In the genomic region with DNA sequence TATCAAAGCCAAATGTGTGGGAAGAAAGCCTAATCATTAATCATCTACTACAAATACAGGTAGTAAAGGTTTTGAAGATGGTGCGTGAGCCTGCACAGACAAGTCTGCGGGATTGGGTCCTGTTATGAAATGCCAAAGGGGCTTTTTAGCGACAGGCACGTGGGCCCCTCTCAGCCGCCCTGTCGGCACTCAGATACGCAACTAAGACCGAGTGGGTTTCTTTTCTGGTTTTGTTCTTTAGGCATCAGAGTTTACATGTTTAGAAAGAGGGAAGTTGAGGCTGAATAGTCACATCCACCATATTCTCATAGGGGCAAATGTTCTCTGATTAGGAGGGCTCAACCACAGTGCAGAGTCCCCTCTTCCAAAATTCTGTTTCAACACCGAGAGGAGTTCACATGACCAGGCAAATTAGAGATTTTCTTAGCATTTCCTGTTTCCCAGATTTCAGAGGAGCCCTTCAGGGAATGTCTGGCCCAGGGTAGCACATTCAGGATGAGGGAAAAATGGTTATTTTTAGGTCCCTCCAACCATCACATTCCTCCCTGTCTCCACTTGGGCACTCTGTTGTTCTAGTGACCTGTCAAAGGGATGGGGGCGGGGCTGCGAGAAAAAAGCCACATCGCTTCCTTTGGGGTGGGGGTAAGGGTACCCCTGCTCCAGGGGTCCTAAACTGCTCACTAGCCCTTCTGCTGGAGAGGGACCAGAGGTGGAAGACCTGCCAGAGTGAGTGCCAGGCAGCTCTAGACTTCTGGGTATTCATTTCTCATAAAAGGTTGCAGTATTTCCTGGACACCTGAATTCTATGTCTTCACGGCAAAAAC, we compare ENCODE assay signal across 10 cellular contexts.
DNase-seq lines count a peak whose midpoint lies in the region; ATAC-seq and TF ChIP-seq lines count a peak whose summit lies in the region.
"Had no signal": no experiment of that assay in that cellular context is flagged by ENCODE, and none has a peak within 500 bp of the region (broad histone marks: within the 10 kb centered on the region; RNA-seq: fewer than 3 reads in every experiment).

No MANE protein-coding gene starts in this region.

- H4K91ac ChIP-seq in neuronal stem cell (ENCODE audit: low read depth, low read length, poor library complexity): no peak overlapping the region

- no peak overlapping the region for H3K4ac ChIP-seq in neuronal stem cell (ENCODE audit: low read length)

- H4K20me1 ChIP-seq in PC-3 (ENCODE audit: low read length): no peaks in the 10 kb centered on the region

- H3F3A ChIP-seq in PC-3 (ENCODE audit: low read length, unreplicated experiment): no peaks in the 10 kb centered on the region

- POLR2A ChIA-PET in PC-3 (lab: Charles Lee; ENCODE audit: unreplicated experiment): no interaction called here

- H3K27ac ChIP-seq in PC-3 (ENCODE audit: low read length): no peak overlapping the region
- no peak overlapping the region for H3K27ac ChIP-seq in neuronal stem cell (replicated peaks; ENCODE audit: low read length)
- H3K27ac ChIP-seq: neutrophil had no signal

- no peaks in the 10 kb centered on the region for H3K9me2 ChIP-seq in PC-3 (replicated peaks; ENCODE audit: low read length)

- CTCF ChIA-PET in PC-3 (lab: Charles Lee): no interaction called here

- H2BK120ac ChIP-seq in neuronal stem cell (ENCODE audit: low read depth, low read length): no peak overlapping the region

- H3K9ac ChIP-seq in PC-3 (ENCODE audit: low read length) (no peak overlapping the region), neuronal stem cell (ENCODE audit: low read depth, low read length, poor library complexity) (no peak overlapping the region)

- H3K4me3 ChIP-seq in PC-3 (ENCODE audit: low read length) (no peak overlapping the region), neuronal stem cell (ENCODE audit: low read length in 2 of 2) (no peak overlapping the region)

- BruUV-seq in PC-3 (replicated peaks; lab: Mats Ljungman, UMichigan): no TSS peak

- intact Hi-C loops in PC-3 (cut with micrococcal nuclease): no loop called here

- no peak overlapping the region for H2BK5ac ChIP-seq in neuronal stem cell (ENCODE audit: low read length)

- H3K4me3 Mint-ChIP-seq in chondrocyte (ENCODE audit: unreplicated experiment): no peak overlapping the region

- no peaks in the 10 kb centered on the region for H3K36me3 Mint-ChIP-seq in chondrocyte (ENCODE audit: low read depth)

- no peak overlapping the region for H2BK12ac ChIP-seq in neuronal stem cell (ENCODE audit: low read length)

- no peak overlapping the region for H2AK5ac ChIP-seq in neuronal stem cell (ENCODE audit: low read depth, low read length)

- H3K79me2 ChIP-seq in PC-3 (ENCODE audit: low read length): no peaks in the 10 kb centered on the region

- ATAC-seq in GM18511 (IDR thresholded peaks at IDR 0.05; ENCODE audit: unreplicated experiment) (peak; percentile 4), SK-N-SH treated with all-trans-retinoic acid at 6 μM for 48 hours (no peak), PC-3 (no peak)
- ATAC-seq: Panc1 had no signal

- no peaks in the 10 kb centered on the region for H3K79me1 ChIP-seq in neuronal stem cell (ENCODE audit: low read depth, low read length)

- no peak for TF ChIP-seq CTCF in chondrocyte (IDR thresholded peaks at IDR 0.05)
- TF ChIP-seq CTCF in PC-3 (conservative IDR thresholded peaks at IDR 0.05; ENCODE audit: low read depth, low read length): no peak

- H3K36me3 ChIP-seq in PC-3 (ENCODE audit: low read depth, low read length) (no peaks in the 10 kb centered on the region), neuronal stem cell (replicated peaks in 1 of 2; ENCODE audit: control insufficient read depth in 2 of 2, insufficient read depth in 2 of 2, low read length in 2 of 2) (no peaks in the 10 kb centered on the region)
- H3K36me3 ChIP-seq: neutrophil had no signal

- no peak overlapping the region for H3K18ac ChIP-seq in neuronal stem cell (ENCODE audit: low read length)

- H3K14ac ChIP-seq in neuronal stem cell (ENCODE audit: low read length): no peak overlapping the region

- no peaks in the 10 kb centered on the region for H3K27me3 Mint-ChIP-seq in chondrocyte (ENCODE audit: low read depth)

- H4K8ac ChIP-seq in neuronal stem cell (ENCODE audit: low read depth, low read length): no peak overlapping the region

- H3K4me1 Mint-ChIP-seq in chondrocyte (ENCODE audit: low read depth): peaks cover 61% of the 10 kb centered on the region

- H3K9me3 Mint-ChIP-seq in chondrocyte (ENCODE audit: low read depth): no peaks in the 10 kb centered on the region

- H2BK15ac ChIP-seq in neuronal stem cell (ENCODE audit: low read length): no peak overlapping the region

- H2AFZ ChIP-seq in PC-3 (ENCODE audit: low read length): no peak overlapping the region
- no peak overlapping the region for H2AFZ ChIP-seq in neuronal stem cell (ENCODE audit: low read length)

- H3K4me1 ChIP-seq in PC-3 (ENCODE audit: insufficient read depth, low read length) (peaks cover 15% of the 10 kb centered on the region), neuronal stem cell (ENCODE audit: control insufficient read depth in 2 of 2, insufficient read depth in 1 of 2, low read depth in 1 of 2, low read length in 2 of 2) (peaks cover 2% of the 10 kb centered on the region in 2 donors)

- WGBS in neuronal stem cell (ENCODE audit: extremely low coverage in 2 of 2, insufficient read length in 2 of 2, insufficient replicate concordance in 1 of 2), 2 donors: no CpG with 5 or more reads among the region's 13 CpGs

- H3K27ac Mint-ChIP-seq in chondrocyte (ENCODE audit: unreplicated experiment): peak overlapping the region; percentile 97

- no peak overlapping the region for H3K23ac ChIP-seq in neuronal stem cell (ENCODE audit: low read depth, low read length, poor library complexity)

- H3K9me3 ChIP-seq in PC-3 (ENCODE audit: low read length) (no peaks in the 10 kb centered on the region), neuronal stem cell (replicated peaks in 1 of 2; ENCODE audit: control insufficient read depth in 2 of 2, insufficient read depth in 1 of 2, low read depth in 1 of 2, low read length in 2 of 2) (no peaks in the 10 kb centered on the region)
- H3K9me3 ChIP-seq: neutrophil had no signal

- 0 out of 2 replicates have a peak, but pooled peaks cover 4% of the 10 kb centered on the region for H3K27me3 ChIP-seq in PC-3 (ENCODE audit: low read length)
- H3K27me3 ChIP-seq in neuronal stem cell (ENCODE audit: control insufficient read depth in 3 of 3, insufficient read depth in 3 of 3, low read depth in 1 of 3, low read length in 3 of 3): no peaks in the 10 kb centered on the region
- H3K27me3 ChIP-seq: neutrophil had no signal

- DNase-seq in chondrocyte (ENCODE audit: low spot score) (no peak), PC-3 (no peak), middle frontal gyrus (ENCODE audit: extremely low spot score, low spot score) (no peak), neuronal stem cell (ENCODE audit: low spot score) (no peak), NOMO-1 (lab: John Stamatoyannopoulos, UW; ENCODE audit: unreplicated experiment in 2 of 2) (no peak)
- peak; percentile 53 for DNase-seq in stimulated activated CD8-positive, alpha-beta memory T cell treated with anti-CD3 and anti-CD28 coated beads, Interleukin-4, amount 100 ng/mL, for 48 hours

- no peak overlapping the region for H3K4me2 ChIP-seq in PC-3 (ENCODE audit: low read length)
- no peak overlapping the region for H3K4me2 ChIP-seq in neuronal stem cell (ENCODE audit: insufficient read depth, low read length, poor library complexity, severe bottlenecking)

TF ChIP-seq in SK-N-SH treated with all-trans-retinoic acid at 6 μM for 48 hours, 23 proteins besides CTCF, POLR2A, EP300 and RAD21:
- TF ChIP-seq ZFP3 (CRISPR knock-in tag; IDR thresholded peaks at IDR 0.05): peak; percentile 70; the same call in 1 of the 2 replicates
- TF ChIP-seq SNAI2 (CRISPR knock-in tag; IDR thresholded peaks at IDR 0.05): no peak
- TF ChIP-seq, protein P1, sequence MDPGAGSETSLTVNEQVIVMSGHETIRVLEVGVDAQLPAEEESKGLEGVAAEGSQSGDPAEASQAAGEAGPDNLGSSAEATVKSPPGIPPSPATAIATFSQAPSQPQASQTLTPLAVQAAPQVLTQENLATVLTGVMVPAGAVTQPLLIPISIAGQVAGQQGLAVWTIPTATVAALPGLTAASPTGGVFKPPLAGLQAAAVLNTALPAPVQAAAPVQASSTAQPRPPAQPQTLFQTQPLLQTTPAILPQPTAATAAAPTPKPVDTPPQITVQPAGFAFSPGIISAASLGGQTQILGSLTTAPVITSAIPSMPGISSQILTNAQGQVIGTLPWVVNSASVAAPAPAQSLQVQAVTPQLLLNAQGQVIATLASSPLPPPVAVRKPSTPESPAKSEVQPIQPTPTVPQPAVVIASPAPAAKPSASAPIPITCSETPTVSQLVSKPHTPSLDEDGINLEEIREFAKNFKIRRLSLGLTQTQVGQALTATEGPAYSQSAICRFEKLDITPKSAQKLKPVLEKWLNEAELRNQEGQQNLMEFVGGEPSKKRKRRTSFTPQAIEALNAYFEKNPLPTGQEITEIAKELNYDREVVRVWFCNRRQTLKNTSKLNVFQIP (CRISPR knock-in tag; IDR thresholded peaks at IDR 0.05; ENCODE audit: borderline replicate concordance, low read depth): no peak
TF ChIP-seq in SK-N-SH treated with all-trans-retinoic acid at 6 μM for 48 hours: peak in this region for 1.
